6 cellular contexts compared by ENCODE assay signal in the genomic region with DNA sequence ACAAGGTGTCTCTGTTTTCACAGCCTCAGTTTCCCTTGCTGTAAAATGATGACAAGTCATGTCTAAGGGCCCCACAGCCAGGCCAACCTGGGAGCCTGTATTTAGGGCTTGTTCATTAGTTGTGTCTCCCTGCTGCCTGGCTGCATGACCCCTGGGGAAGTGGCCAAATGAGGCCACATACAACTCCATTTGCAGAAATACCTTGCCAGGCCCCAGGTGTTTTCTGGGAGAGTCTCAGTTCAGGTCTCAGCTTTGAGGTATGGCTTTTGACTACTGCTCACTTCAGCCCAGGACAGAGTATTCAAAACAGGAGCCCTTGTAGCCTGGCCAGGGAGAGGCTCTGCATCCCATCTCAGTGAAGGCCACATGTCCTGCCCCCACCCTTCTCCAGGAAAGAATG.
"Had no signal": no experiment of that assay in that cellular context is flagged by ENCODE, and none has a peak within 500 bp of the region (broad histone marks: within the 10 kb centered on the region; RNA-seq: fewer than 3 reads in every experiment).

No MANE protein-coding gene starts in this region.

- H3K4me2 ChIP-seq: GM23338 had no signal

- H3K4me1 Mint-ChIP-seq: GM23338, H9 had no signal

- DNase-seq: H9, HCEC 1CT had no signal

- H2AFZ ChIP-seq: GM23338 had no signal

- H3K4me3 ChIP-seq: GM23338, K562 had no signal

- H3K27ac ChIP-seq: HL-60 had no signal

- H3K27ac Mint-ChIP-seq: GM23338, H9 had no signal

- H3K4me3 Mint-ChIP-seq: GM23338, H9 had no signal

- ATAC-seq: GM23338, HepG2, K562 had no signal
